8 cellular contexts compared by ENCODE assay signal in genomic region chr10:75294866-75295692, GRCh38. TPM values are rescaled to one million over a fixed set of nuclear protein-coding genes. Genes with fewer than 3 reads are reported as not detected.
A peak's percentile ranks its signal among the peaks of the same experiment; 100 is the strongest.
DNase-seq lines count a peak whose midpoint lies in the region; ATAC-seq and TF ChIP-seq lines count a peak whose summit lies in the region.

No MANE protein-coding gene starts in this region.

- no peaks in the 10 kb centered on the region for H3K9me3 ChIP-seq in Caco-2
- no peaks in the 10 kb centered on the region for H3K9me3 ChIP-seq in cardiac muscle cell (ENCODE audit: low read depth)
- no peaks in the 10 kb centered on the region for H3K9me3 ChIP-seq in parathyroid adenoma (ENCODE audit: control insufficient read depth, low read length)
- no peaks in the 10 kb centered on the region for H3K9me3 ChIP-seq in tibial artery

- H2AFZ ChIP-seq in parathyroid adenoma, result peak overlapping the region; percentile 97

- CTCF ChIA-PET in Caco-2 (lab: Charles Lee), result interaction anchor here (0.7 kb wide), 1 partner anchor 59 kb away, joined by 3 read pairs; the partner anchor contains the start of gene COMTD1

- intact Hi-C loops in Caco-2 (cut with micrococcal nuclease; ENCODE audit: unreplicated experiment) (no loop called here), tibial artery (cut with DNase I; ENCODE audit: low total_unique reads) (loop anchor here (5.0 kb wide), 1 partner anchor 102 kb away; no protein-coding TSS in a partner anchor)

- H3K4me3 ChIP-seq in Caco-2 (ENCODE audit: low read depth, low read length) (peak overlapping the region; percentile 48), cardiac muscle cell (peak overlapping the region; percentile 25), parathyroid adenoma (ENCODE audit: low read depth, low read length) (peak overlapping the region; percentile 58), tibial artery (peak overlapping the region; percentile 64 to 68)

- H3K27ac Mint-ChIP-seq in Caco-2 (ENCODE audit: unreplicated experiment), result no peak overlapping the region

- no peaks in the 10 kb centered on the region for H3K4me1 Mint-ChIP-seq in Caco-2 (ENCODE audit: low read depth, unreplicated experiment)

- no TSS peak for BruUV-seq in Caco-2 (replicated peaks; lab: Mats Ljungman, UMichigan)

- H3K36me3 Mint-ChIP-seq in Caco-2 (ENCODE audit: insufficient read depth, unreplicated experiment), result no peaks in the 10 kb centered on the region

- H3K36me3 ChIP-seq in Caco-2 (ENCODE audit: control insufficient read depth, insufficient read depth, low read length), result no peaks in the 10 kb centered on the region
- H3K36me3 ChIP-seq in cardiac muscle cell, result no peaks in the 10 kb centered on the region
- no peaks in the 10 kb centered on the region for H3K36me3 ChIP-seq in parathyroid adenoma (ENCODE audit: control insufficient read depth, insufficient read depth, low read length)
- no peaks in the 10 kb centered on the region for H3K36me3 ChIP-seq in tibial artery

- TF ChIP-seq CTCF in Caco-2 (IDR thresholded peaks at IDR 0.05; ENCODE audit: insufficient read depth in 1 of 2, low read depth in 1 of 2, low read length in 1 of 2, severe bottlenecking in 1 of 2, unreplicated experiment in 1 of 2), result peak; percentile 23 to 53
- TF ChIP-seq CTCF in cardiac muscle cell (IDR thresholded peaks at IDR 0.05; ENCODE audit: low read depth, low read length), result peak; percentile 2
- no peak for TF ChIP-seq CTCF in parathyroid adenoma (IDR thresholded peaks at IDR 0.05)
- TF ChIP-seq CTCF in tibial artery (IDR thresholded peaks at IDR 0.05), result peak; percentile 7 to 52

- H3K4me3 Mint-ChIP-seq in Caco-2 (ENCODE audit: unreplicated experiment), result no peak overlapping the region

- no peaks in the 10 kb centered on the region for H3K9me3 Mint-ChIP-seq in Caco-2 (ENCODE audit: unreplicated experiment)

- H3K4me1 ChIP-seq in Caco-2, result peaks cover 6% of the 10 kb centered on the region; the same call in 1 of the 2 replicates
- peaks cover 36% of the 10 kb centered on the region for H3K4me1 ChIP-seq in cardiac muscle cell (ENCODE audit: low read depth)
- peaks cover 29% of the 10 kb centered on the region for H3K4me1 ChIP-seq in parathyroid adenoma
- peaks cover 0 to 25% (median 16%) of the 10 kb centered on the region in 4 donors for H3K4me1 ChIP-seq in tibial artery

- DNase-seq in Caco-2, result peak; percentile 84
- peak; percentile 69 for DNase-seq in LHCN-M2 (ENCODE audit: low read depth)
- peak; percentile 34 for DNase-seq in activated naive CD8-positive, alpha-beta T cell treated with anti-CD3 and anti-CD28 coated beads, Interleukin-2, amount 50 U/mL, for 16 hours (ENCODE audit: low read depth, low spot score)
- DNase-seq in cardiac muscle cell (ENCODE audit: low read depth in 1 of 2, low spot score in 1 of 2), result peak; percentile 82 to 96
- DNase-seq in tibial artery, result peak; percentile 84 to 92

- peak overlapping the region; percentile 5 for H3K9ac ChIP-seq in parathyroid adenoma

- POLR2A ChIA-PET in Caco-2 (lab: Charles Lee), result interaction anchor here (0.5 to 0.7 kb wide), 2 partner anchors 58 to 62 kb away, joined by 3 to 4 read pairs; no protein-coding TSS in a partner anchor

- peak overlapping the region; percentile 97 for H3K27ac ChIP-seq in cardiac muscle cell
- H3K27ac ChIP-seq in parathyroid adenoma, result peak overlapping the region; percentile 77
- peak overlapping the region; percentile 89 to 91 for H3K27ac ChIP-seq in tibial artery

- H3K4me2 ChIP-seq in parathyroid adenoma (ENCODE audit: low read length), result peak overlapping the region; percentile 84

- no peaks in the 10 kb centered on the region for H3K27me3 ChIP-seq in Caco-2 (replicated peaks; ENCODE audit: control insufficient read depth, insufficient read depth, low read length)
- H3K27me3 ChIP-seq in cardiac muscle cell, result no peaks in the 10 kb centered on the region
- no peaks in the 10 kb centered on the region for H3K27me3 ChIP-seq in parathyroid adenoma (ENCODE audit: control insufficient read depth, insufficient read depth, low read length)
- H3K27me3 ChIP-seq in tibial artery, result no peaks in the 10 kb centered on the region

- peak; percentile 62 for ATAC-seq in GM21515 (IDR thresholded peaks at IDR 0.05; ENCODE audit: unreplicated experiment)
- ATAC-seq in SK-N-SH treated with all-trans-retinoic acid at 6 μM for 48 hours, result peak; percentile 85

- no peaks in the 10 kb centered on the region for H3K79me2 ChIP-seq in parathyroid adenoma

- no peaks in the 10 kb centered on the region for H3K27me3 Mint-ChIP-seq in Caco-2 (ENCODE audit: insufficient read depth, unreplicated experiment)

TF ChIP-seq in SK-N-SH treated with all-trans-retinoic acid at 6 μM for 48 hours, 23 proteins besides CTCF, POLR2A, EP300 and RAD21:
- TF ChIP-seq ISL1 (CRISPR knock-in tag; IDR thresholded peaks at IDR 0.05) (peak; percentile 60), TSHZ2 (CRISPR knock-in tag; IDR thresholded peaks at IDR 0.05) (peak; percentile 68; the same call in 1 of the 2 replicates), TOX (CRISPR knock-in tag; IDR thresholded peaks at IDR 0.05; ENCODE audit: borderline replicate concordance) (peak; percentile 72), GLIS3 (CRISPR knock-in tag; IDR thresholded peaks at IDR 0.05) (no peak)

RNA-seq across cellular contexts. Expression of gene COMTD1, which starts 59.3 kb away (rescaled TPM):
- total RNA-seq in Caco-2 (2022) (38.7 and 39.0 TPM in 2 replicates), LHCN-M2 (2014; rRNA removed) (11.5 and 11.7 TPM in 2 replicates), cardiac muscle cell (40.7 and 66.1 TPM in 2 replicates)
- 11.3 TPM for polyA plus RNA-seq in LHCN-M2 (2012)
- 42.0 and 43.1 TPM in 2 replicates for polyA plus RNA-seq in cardiac muscle cell

Comparison
In these comparisons a context has a peak if more than half of its experiments do, and no peak if none do; other contexts are left out.
1. Peak in every context shown above with its lines: DNase-seq, ATAC-seq, H3K4me3 ChIP-seq and H3K27ac ChIP-seq.
2. DNase-seq: peak in every context shown above with its lines; median percentile 89 in cardiac muscle cell; 88 in tibial artery; 84 in Caco-2; 69 in LHCN-M2; 34 in activated naive CD8-positive, alpha-beta T cell treated with anti-CD3 and anti-CD28 coated beads, Interleukin-2, amount 50 U/mL, for 16 hours.